19 cellular contexts compared by ENCODE assay signal in genomic region chr4:141575884-141576283, GRCh38.
"Had no signal": no experiment of that assay in that cellular context is flagged by ENCODE, and none has a peak within 500 bp of the region (broad histone marks: within the 10 kb centered on the region; RNA-seq: fewer than 3 reads in every experiment).

No MANE protein-coding gene starts in this region.

- H3K27ac ChIP-seq: coronary artery, esophagus muscularis mucosa, ovary, sigmoid colon, tibial nerve, vagina had no signal

- H3K27me3 Mint-ChIP-seq: activated B cell treated with CpG ODN at 0.5 μM for 24 hours; activated CD8-positive, alpha-beta T cell treated with anti-CD3 and anti-CD28 coated beads for 36 hours had no signal

- DNase-seq: activated B cell treated with CpG ODN at 0.5 μM for 24 hours; activated CD4-positive, alpha-beta T cell treated with anti-CD3 and anti-CD28 coated beads for 48 hours; activated CD8-positive, alpha-beta T cell treated with anti-CD3 and anti-CD28 coated beads for 36 hours; activated effector memory CD4-positive, alpha-beta T cell treated with anti-CD3 and anti-CD28 coated beads, Interleukin-2, amount 50 U/mL, for 16 hours; activated T-cell treated with anti-CD3 and anti-CD28 coated beads, Interleukin-2, amount 50 U/mL, for 4 hours; central memory CD4-positive, alpha-beta T cell; left colon; midbrain; ovary; sigmoid colon; stimulated activated CD4-positive, alpha-beta T cell treated with anti-CD3 and anti-CD28 coated beads, Interleukin-2, amount 100 ng/mL, for 48 hours had no signal

- H3K36me3 ChIP-seq: esophagus muscularis mucosa, ovary, sigmoid colon, tibial nerve, vagina had no signal

- H3K4me3 Mint-ChIP-seq: activated B cell treated with CpG ODN at 0.5 μM for 24 hours; activated CD8-positive, alpha-beta T cell treated with anti-CD3 and anti-CD28 coated beads for 36 hours; activated naive CD4-positive, alpha-beta T cell treated with anti-CD3 and anti-CD28 coated beads, Interleukin-2, amount 50 U/mL, for 24 hours; activated T-cell treated with anti-CD3 and anti-CD28 coated beads, Interleukin-2, amount 50 U/mL, for 4 hours; neural crest cell; stimulated activated memory B cell treated with anti-CD40 and anti-IgM and Interleukin-4, amounts not matched to agents 10 μg/mL and 1 μg/mL and 100 μg/mL, for 72 hours had no signal

- H3K4me1 Mint-ChIP-seq: activated B cell treated with CpG ODN at 0.5 μM for 24 hours; activated naive CD4-positive, alpha-beta T cell treated with anti-CD3 and anti-CD28 coated beads, Interleukin-2, amount 50 U/mL, for 24 hours; neural crest cell; stimulated activated memory B cell treated with anti-CD40 and anti-IgM and Interleukin-4, amounts not matched to agents 10 μg/mL and 1 μg/mL and 100 μg/mL, for 72 hours had no signal

- ATAC-seq: activated CD8-positive, alpha-beta T cell treated with anti-CD3 and anti-CD28 coated beads for 36 hours; activated T-cell treated with anti-CD3 and anti-CD28 coated beads, Interleukin-2, amount 50 U/mL, for 4 hours; left colon; stimulated activated memory B cell treated with anti-CD40 and anti-IgM and Interleukin-4, amounts not matched to agents 10 μg/mL and 1 μg/mL and 100 μg/mL, for 72 hours had no signal

- H3K4me3 ChIP-seq: coronary artery, esophagus muscularis mucosa, lung, ovary, sigmoid colon, tibial nerve, vagina had no signal

- H3K27me3 ChIP-seq: esophagus muscularis mucosa, ovary, sigmoid colon, tibial nerve, vagina had no signal

- H3K4me1 ChIP-seq: esophagus muscularis mucosa, sigmoid colon, tibial nerve, vagina had no signal

- H3K9me3 Mint-ChIP-seq: activated B cell treated with CpG ODN at 0.5 μM for 24 hours; activated CD8-positive, alpha-beta T cell treated with anti-CD3 and anti-CD28 coated beads for 36 hours; activated naive CD4-positive, alpha-beta T cell treated with anti-CD3 and anti-CD28 coated beads, Interleukin-2, amount 50 U/mL, for 24 hours; activated T-cell treated with anti-CD3 and anti-CD28 coated beads, Interleukin-2, amount 50 U/mL, for 4 hours; neural crest cell; stimulated activated memory B cell treated with anti-CD40 and anti-IgM and Interleukin-4, amounts not matched to agents 10 μg/mL and 1 μg/mL and 100 μg/mL, for 72 hours had no signal

- H3K9me3 ChIP-seq: esophagus muscularis mucosa, ovary, sigmoid colon, tibial nerve, vagina had no signal

- H3K36me3 Mint-ChIP-seq: activated naive CD4-positive, alpha-beta T cell treated with anti-CD3 and anti-CD28 coated beads, Interleukin-2, amount 50 U/mL, for 24 hours; stimulated activated memory B cell treated with anti-CD40 and anti-IgM and Interleukin-4, amounts not matched to agents 10 μg/mL and 1 μg/mL and 100 μg/mL, for 72 hours had no signal

- H3K27ac Mint-ChIP-seq: activated B cell treated with CpG ODN at 0.5 μM for 24 hours; activated CD8-positive, alpha-beta T cell treated with anti-CD3 and anti-CD28 coated beads for 36 hours; activated naive CD4-positive, alpha-beta T cell treated with anti-CD3 and anti-CD28 coated beads, Interleukin-2, amount 50 U/mL, for 24 hours; stimulated activated memory B cell treated with anti-CD40 and anti-IgM and Interleukin-4, amounts not matched to agents 10 μg/mL and 1 μg/mL and 100 μg/mL, for 72 hours had no signal
